ENCODE assay signal across 11 cellular contexts in the genomic region with DNA sequence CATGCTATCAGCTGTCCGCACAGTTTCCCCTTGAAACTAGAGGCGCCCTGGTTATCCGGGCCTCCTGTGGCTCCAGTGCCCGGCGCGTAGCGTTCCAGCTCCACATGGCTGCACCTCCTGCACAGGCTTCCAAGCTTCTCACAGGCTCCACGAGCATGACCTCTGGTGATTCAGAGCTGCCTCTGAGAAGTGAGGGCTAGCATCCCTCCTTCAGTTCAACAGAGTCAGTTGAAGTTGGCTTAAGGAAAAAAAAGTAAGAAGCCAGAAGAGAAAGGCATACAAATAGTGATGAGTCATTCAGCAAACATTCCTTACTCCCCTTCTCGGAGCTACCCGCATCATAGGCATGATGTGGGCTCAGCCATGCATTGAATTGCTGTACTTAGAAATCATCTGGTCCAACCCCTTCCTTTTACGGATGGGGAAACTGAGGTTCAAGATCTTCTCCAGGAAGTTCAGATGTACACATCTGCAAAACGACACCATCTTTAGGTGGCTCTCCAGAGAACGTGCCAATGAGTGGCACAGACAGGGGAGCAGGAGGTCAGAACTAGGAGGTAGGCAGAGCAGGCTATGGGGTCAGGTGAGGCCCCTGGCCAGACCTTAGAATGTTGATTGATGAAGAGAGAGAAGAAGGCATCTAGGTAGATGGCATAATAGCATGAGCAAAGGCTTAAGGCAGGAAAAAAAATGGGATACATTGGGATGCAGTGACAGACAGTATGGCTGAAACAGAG.
A peak's percentile ranks its signal among the peaks of the same experiment; 100 is the strongest.
DNase-seq lines count a peak whose midpoint lies in the region; ATAC-seq and TF ChIP-seq lines count a peak whose summit lies in the region.
"Had no signal": no experiment of that assay in that cellular context is flagged by ENCODE, and none has a peak within 500 bp of the region (broad histone marks: within the 10 kb centered on the region; RNA-seq: fewer than 3 reads in every experiment).

No MANE protein-coding gene starts in this region.

- in situ Hi-C loops in ACHN (cut with HindIII; ENCODE audit: low pct_ligation_motif_present, low pct_unique_long_range_greater_than_20kb, low sequenced_read_pairs) (no loop called here), astrocyte of the spinal cord (cut with HindIII; ENCODE audit: low sequenced_read_pairs) (no loop called here)

- ATAC-seq in GM21786 (IDR thresholded peaks at IDR 0.05; ENCODE audit: unreplicated experiment) = no peak
- no peak for ATAC-seq in activated T-cell treated with anti-CD3 and anti-CD28 coated beads, Interleukin-2, amount 50 U/mL, for 4 hours
- ATAC-seq: Right ventricle myocardium inferior had no signal

- TF ChIP-seq CTCF in astrocyte of the spinal cord (IDR thresholded peaks at IDR 0.05; ENCODE audit: low read depth, low read length) = no peak

- peaks cover 9% of the 10 kb centered on the region for H3K27me3 Mint-ChIP-seq in activated T-cell treated with anti-CD3 and anti-CD28 coated beads, Interleukin-2, amount 50 U/mL, for 4 hours (ENCODE audit: low read depth)

- H3K9me3 Mint-ChIP-seq in activated T-cell treated with anti-CD3 and anti-CD28 coated beads, Interleukin-2, amount 50 U/mL, for 4 hours = no peaks in the 10 kb centered on the region
- H3K9me3 Mint-ChIP-seq: dendritic cell treated with granulocyte-macrophage colony-stimulating factor and Interleukin-4, amounts not matched to agents 40 ng/mL and 50 ng/mL, for 4 days had no signal

- H3K4me3 Mint-ChIP-seq in activated T-cell treated with anti-CD3 and anti-CD28 coated beads, Interleukin-2, amount 50 U/mL, for 4 hours = no peak overlapping the region
- H3K4me3 Mint-ChIP-seq: dendritic cell treated with granulocyte-macrophage colony-stimulating factor and Interleukin-4, amounts not matched to agents 40 ng/mL and 50 ng/mL, for 4 days had no signal

- no peaks in the 10 kb centered on the region for H3K4me1 Mint-ChIP-seq in activated T-cell treated with anti-CD3 and anti-CD28 coated beads, Interleukin-2, amount 50 U/mL, for 4 hours (ENCODE audit: low read depth)

- H3K36me3 Mint-ChIP-seq in activated T-cell treated with anti-CD3 and anti-CD28 coated beads, Interleukin-2, amount 50 U/mL, for 4 hours (ENCODE audit: insufficient read depth) = no peaks in the 10 kb centered on the region

- no peak overlapping the region for H3K4me3 ChIP-seq in astrocyte of the spinal cord (ENCODE audit: low read depth, low read length)
- H3K4me3 ChIP-seq: transverse colon had no signal

- DNase-seq in ACHN (peak; percentile 98), HK-2 (ENCODE audit: unreplicated experiment) (peak; percentile 75), astrocyte of the spinal cord (ENCODE audit: low read depth, low spot score) (peak; percentile 95), islet precursor cell (peak; percentile 88), OCI-M2 (lab: John Stamatoyannopoulos, UW; ENCODE audit: unreplicated experiment) (no peak)
- DNase-seq in central memory CD4-positive, alpha-beta T cell = no peak
- DNase-seq in activated T-cell treated with anti-CD3 and anti-CD28 coated beads, Interleukin-2, amount 50 U/mL, for 4 hours = no peak
- DNase-seq: transverse colon had no signal

Comparison
In these comparisons a context has a peak if more than half of its experiments do, and no peak if none do; other contexts are left out.
1. DNase-seq: peak in ACHN (single experiment), HK-2 (single experiment), astrocyte of the spinal cord (single experiment) and islet precursor cell (single experiment); none in OCI-M2 (single experiment), central memory CD4-positive, alpha-beta T cell (single experiment) and activated T-cell treated with anti-CD3 and anti-CD28 coated beads, Interleukin-2, amount 50 U/mL, for 4 hours (single experiment).